ENCODE assay signal across 17 cellular contexts in genomic region chr15:25803541-25803940, GRCh38. TPM values are rescaled to one million over a fixed set of nuclear protein-coding genes. Genes with fewer than 3 reads are reported as not detected.
DNase-seq lines count a peak whose midpoint lies in the region; ATAC-seq and TF ChIP-seq lines count a peak whose summit lies in the region.
"Had no signal": no experiment of that assay in that cellular context is flagged by ENCODE, and none has a peak within 500 bp of the region (broad histone marks: within the 10 kb centered on the region; RNA-seq: fewer than 3 reads in every experiment).

No MANE protein-coding gene starts in this region.

- no peak overlapping the region for H3K4me3 ChIP-seq in coronary artery
- H3K4me3 ChIP-seq in tibial artery, result no peak overlapping the region
- H3K4me3 ChIP-seq: A549, K562 had no signal

- H3K14ac ChIP-seq in H9 (ENCODE audit: insufficient read depth, low read length), result no peak overlapping the region

- no peak overlapping the region for H4K5ac ChIP-seq in H9 (ENCODE audit: insufficient read length, low read depth, low read length)

- no peak overlapping the region for H3K4me3 Mint-ChIP-seq in H9
- H3K4me3 Mint-ChIP-seq: CD4-positive, alpha-beta T cell; HFFc6 had no signal

- H3K27ac Mint-ChIP-seq in H9, result no peak overlapping the region
- H3K27ac Mint-ChIP-seq: CD4-positive, alpha-beta T cell; HFFc6 had no signal

- intact Hi-C loops in tibial artery (cut with DNase I; ENCODE audit: low total_unique reads), result no loop called here

- no peaks in the 10 kb centered on the region for H4K20me1 ChIP-seq in H9 (ENCODE audit: control insufficient read depth, insufficient read depth, insufficient read length)

- H2BK12ac ChIP-seq in H9 (ENCODE audit: insufficient read length, low read depth, low read length), result no peak overlapping the region

- H3K56ac ChIP-seq in H9 (ENCODE audit: insufficient read length, low read depth, low read length), result no peak overlapping the region

- no peaks in the 10 kb centered on the region for H3K27me3 ChIP-seq in H9 (ENCODE audit: insufficient read depth, low read length)
- no peaks in the 10 kb centered on the region for H3K27me3 ChIP-seq in tibial artery

- no peak overlapping the region for H2BK120ac ChIP-seq in H9 (ENCODE audit: low read depth, low read length, poor library complexity, severe bottlenecking)

- H3K9ac ChIP-seq in H9 (ENCODE audit: extremely low read depth, insufficient read length, low read length), result no peak overlapping the region

- H3K9me3 ChIP-seq in H9 (ENCODE audit: control insufficient read depth, low read depth, low read length) (no peaks in the 10 kb centered on the region), tibial artery (no peaks in the 10 kb centered on the region)
- H3K9me3 ChIP-seq: A549 had no signal

- H3K4ac ChIP-seq in H9 (ENCODE audit: low read depth, low read length), result no peak overlapping the region

- H3K23me2 ChIP-seq in H9 (ENCODE audit: insufficient read length, low read depth, low read length, poor library complexity, severe bottlenecking), result no peaks in the 10 kb centered on the region

- no peak overlapping the region for H2AK5ac ChIP-seq in H9 (ENCODE audit: insufficient read length, low read length)

- H3K4me2 ChIP-seq in H9 (ENCODE audit: insufficient read depth, insufficient read length, low read length), result no peak overlapping the region
- H3K4me2 ChIP-seq: A549 had no signal

- no peak for TF ChIP-seq CTCF in H9 (conservative IDR thresholded peaks at IDR 0.05)
- TF ChIP-seq CTCF in coronary artery (IDR thresholded peaks at IDR 0.05), result no peak
- no peak for TF ChIP-seq CTCF in tibial artery (IDR thresholded peaks at IDR 0.05)

- no peaks in the 10 kb centered on the region for H3K79me2 ChIP-seq in H9 (ENCODE audit: insufficient read depth, low read length)

- peaks cover 14 to 32% of the 10 kb centered on the region in 2 experiments for H3K4me1 Mint-ChIP-seq in H9

- H2BK5ac ChIP-seq in H9 (ENCODE audit: insufficient read length, low read length), result no peak overlapping the region

- no peaks in the 10 kb centered on the region; a peak in 1 of 7 replicates for H3K36me3 Mint-ChIP-seq in H9 (ENCODE audit: insufficient read depth in 1 of 3, low read depth in 3 of 3)

- H3K27ac ChIP-seq in H9 (ENCODE audit: insufficient read length, low read depth, low read length) (no peak overlapping the region), coronary artery (peak overlapping the region; percentile 88 to 91), tibial artery (peak overlapping the region; percentile 79 to 89)
- H3K27ac ChIP-seq: A549, HL-60 had no signal

- no peaks in the 10 kb centered on the region for H3K27me3 Mint-ChIP-seq in H9 (ENCODE audit: low read depth)
- H3K27me3 Mint-ChIP-seq: CD4-positive, alpha-beta T cell had no signal

- H2AFZ ChIP-seq in H9 (ENCODE audit: low read length), result no peak overlapping the region

- DNase-seq in H9 (peak; percentile 12), coronary artery (ENCODE audit: low spot score) (peak; percentile 73), mesenteric fat pad (ENCODE audit: low spot score) (peak; percentile 85), tibial artery (peak in 1 of 2 donors; percentile 64), NCI-H446 treated with DMSO at 0.1 percent for 48 hours (lab: John Stamatoyannopoulos, UW) (no peak)
- no peak for DNase-seq in effector CD8-positive, alpha-beta T cell (lab: John Stamatoyannopoulos, UW)
- no peak for DNase-seq in activated T-cell treated with anti-CD3 and anti-CD28 coated beads, Interleukin-2, amount 50 U/mL, for 48 hours
- DNase-seq: Calu3; CD4-positive, alpha-beta T cell; DMS 273 treated with DMSO at 0.1 percent for 48 hours; GOT3; HCEC 1CT; HFFc6 had no signal

- ATAC-seq in esophagus mucosa, result no peak
- ATAC-seq: A549, K562 had no signal

- no peaks in the 10 kb centered on the region for H3K79me1 ChIP-seq in H9 (ENCODE audit: insufficient read depth, low read depth, low read length, poor library complexity, severe bottlenecking)

- H3K36me3 ChIP-seq in tibial artery, result no peaks in the 10 kb centered on the region

- WGBS in H9 (ENCODE audit: extremely low coverage, insufficient read length, low lambda C conversion rate), result no CpG with 5 or more reads among the region's 10 CpGs

- H3K4me1 ChIP-seq in H9 (ENCODE audit: insufficient read depth, low read length), result no peaks in the 10 kb centered on the region; the same call in 1 of the 2 replicates
- peaks cover 0 to 78% (median 54%) of the 10 kb centered on the region in 4 donors for H3K4me1 ChIP-seq in tibial artery

- no peak overlapping the region for H3K23ac ChIP-seq in H9 (ENCODE audit: insufficient read length, low read depth, low read length)

- H3K9me3 Mint-ChIP-seq in H9, result no peaks in the 10 kb centered on the region; a peak in 1 of 5 replicates
- H3K9me3 Mint-ChIP-seq: CD4-positive, alpha-beta T cell; HFFc6 had no signal

- H2BK15ac ChIP-seq in H9 (ENCODE audit: low read depth, low read length), result no peak overlapping the region

- H4K8ac ChIP-seq in H9 (replicated peaks; ENCODE audit: insufficient read length, low read depth, low read length), result no peak overlapping the region

- H4K91ac ChIP-seq in H9 (ENCODE audit: insufficient read length, low read depth, low read length), result no peak overlapping the region

- no peak overlapping the region for H2BK20ac ChIP-seq in H9 (ENCODE audit: low read depth, low read length, poor library complexity, severe bottlenecking)

- no peak overlapping the region for H3K18ac ChIP-seq in H9 (ENCODE audit: insufficient read length, low read depth, low read length)

- H3T11ph ChIP-seq in H9 (ENCODE audit: low read length), result no peak overlapping the region

RNA-seq across cellular contexts. Expression of gene ATP10A, which starts 59.6 kb away (rescaled TPM):
- total RNA-seq in H9 (2021) (3.9 and 4.4 TPM in 2 replicates), mesenteric fat pad (27.2 TPM), esophagus mucosa (0.44 TPM)

Comparison
In these comparisons a context has a peak if more than half of its experiments do, and no peak if none do; other contexts are left out.
1. DNase-seq: peak in H9 (single experiment), coronary artery (single experiment) and mesenteric fat pad (single experiment); none in effector CD8-positive, alpha-beta T cell (single experiment), activated T-cell treated with anti-CD3 and anti-CD28 coated beads, Interleukin-2, amount 50 U/mL, for 48 hours (0 of 2) and NCI-H446 treated with DMSO at 0.1 percent for 48 hours (single experiment).